26 cellular contexts compared by ENCODE assay signal in genomic region chr1:8570435-8570834, GRCh38.
DNase-seq lines count a peak whose midpoint lies in the region; ATAC-seq and TF ChIP-seq lines count a peak whose summit lies in the region.
"Had no signal": no experiment of that assay in that cellular context is flagged by ENCODE, and none has a peak within 500 bp of the region (broad histone marks: within the 10 kb centered on the region; RNA-seq: fewer than 3 reads in every experiment).

No MANE protein-coding gene starts in this region.

- H3K9me3 ChIP-seq in cardiac muscle cell (ENCODE audit: low read depth) (no peaks in the 10 kb centered on the region), endodermal cell (ENCODE audit: control insufficient read depth, low read length) (no peaks in the 10 kb centered on the region), neural cell (ENCODE audit: low read length) (no peaks in the 10 kb centered on the region)
- H3K9me3 ChIP-seq: MG63 had no signal

- no peaks in the 10 kb centered on the region for H3K9me3 Mint-ChIP-seq in endodermal cell
- no peaks in the 10 kb centered on the region for H3K9me3 Mint-ChIP-seq in activated T-cell treated with anti-CD3 and anti-CD28 coated beads, Interleukin-2, amount 50 U/mL, for 24 hours
- H3K9me3 Mint-ChIP-seq: activated naive CD4-positive, alpha-beta T cell treated with anti-CD3 and anti-CD28 coated beads, Interleukin-2, amount 10 ng/mL, durations not matched to agents 7 days and 5 days; effector memory CD8-positive, alpha-beta T cell; natural killer cell treated with Interleukin-12 subunit alpha and Interleukin-12 subunit beta and Interleukin-15 and Interleukin-18, amount 100 ng/mL, for 72 hours; stimulated activated memory B cell treated with anti-CD40 and anti-IgM and Interleukin-4, amounts not matched to agents 10 μg/mL and 1 μg/mL and 100 μg/mL, for 72 hours had no signal

- H3K4me2 ChIP-seq in neural cell (ENCODE audit: low read length): no peak overlapping the region

- H3K79me2 ChIP-seq in neural cell (replicated peaks; ENCODE audit: insufficient read depth, low read length): peaks cover 74% of the 10 kb centered on the region

- H3K9ac ChIP-seq in endodermal cell (ENCODE audit: extremely low read depth, low read length, poor library complexity, severe bottlenecking) (no peak overlapping the region), neural cell (ENCODE audit: low read length) (no peak overlapping the region)

- peaks cover 60% of the 10 kb centered on the region for H3K4me1 Mint-ChIP-seq in endodermal cell
- H3K4me1 Mint-ChIP-seq in activated T-cell treated with anti-CD3 and anti-CD28 coated beads, Interleukin-2, amount 50 U/mL, for 24 hours (ENCODE audit: low read depth): peaks cover 16% of the 10 kb centered on the region

- H3K27ac ChIP-seq in cardiac muscle cell: peak overlapping the region; percentile 81
- no peak overlapping the region for H3K27ac ChIP-seq in endodermal cell (ENCODE audit: low read depth, low read length)
- peak overlapping the region; percentile 35 for H3K27ac ChIP-seq in neural cell (ENCODE audit: low read length)
- H3K27ac ChIP-seq in urinary bladder (ENCODE audit: low read depth): peak overlapping the region; percentile 23

- H2AFZ ChIP-seq in neural cell (ENCODE audit: low read depth, low read length): no peak overlapping the region

- peak overlapping the region; percentile 72 for H3K27ac Mint-ChIP-seq in endodermal cell
- H3K27ac Mint-ChIP-seq in activated T-cell treated with anti-CD3 and anti-CD28 coated beads, Interleukin-2, amount 50 U/mL, for 24 hours: no peak overlapping the region
- H3K27ac Mint-ChIP-seq: activated naive CD4-positive, alpha-beta T cell treated with anti-CD3 and anti-CD28 coated beads, Interleukin-2, amount 10 ng/mL, durations not matched to agents 7 days and 5 days; B cell; effector memory CD8-positive, alpha-beta T cell; natural killer cell treated with Interleukin-12 subunit alpha and Interleukin-12 subunit beta and Interleukin-15 and Interleukin-18, amount 100 ng/mL, for 72 hours; stimulated activated memory B cell treated with anti-CD40 and anti-IgM and Interleukin-4, amounts not matched to agents 10 μg/mL and 1 μg/mL and 100 μg/mL, for 72 hours had no signal

- DNase-seq in cardiac muscle cell (ENCODE audit: low read depth in 1 of 2, low spot score in 1 of 2) (no peak), left cardiac atrium (no peak), endodermal cell (no peak), AG08396 (ENCODE audit: low spot score) (no peak)
- DNase-seq in activated T-cell treated with anti-CD3 and anti-CD28 coated beads, Interleukin-2, amount 50 U/mL, for 24 hours: no peak
- no peak for DNase-seq in stimulated activated CD4-positive, alpha-beta T cell treated with anti-CD3 and anti-CD28 coated beads, Interleukin-4, amount 100 ng/mL, for 1 hour
- DNase-seq: activated CD4-positive, alpha-beta T cell treated with anti-CD3 and anti-CD28 coated beads for 48 hours; activated naive CD4-positive, alpha-beta T cell treated with anti-CD3 and anti-CD28 coated beads, Interleukin-2, amount 10 ng/mL, durations not matched to agents 7 days and 5 days; DMS79; effector memory CD8-positive, alpha-beta T cell; left colon; MG63; midbrain; NCI-H1436; NCI-H2171 treated with DMSO at 0.1 percent for 48 hours; NCI-H774; posterior cingulate gyrus; SHP77; stimulated activated CD4-positive, alpha-beta T cell treated with anti-CD3 and anti-CD28 coated beads, Interleukin-1b, Interleukin-23, amount 100 ng/mL, for 48 hours; T-helper 1 cell had no signal

- no peak for TF ChIP-seq EP300 in neural cell (conservative IDR thresholded peaks at IDR 0.05; ENCODE audit: poor library complexity, severe bottlenecking)

- ATAC-seq in left cardiac atrium: no peak
- ATAC-seq: effector memory CD8-positive, alpha-beta T cell; left colon; natural killer cell treated with Interleukin-12 subunit alpha and Interleukin-12 subunit beta and Interleukin-15 and Interleukin-18, amount 100 ng/mL, for 72 hours; stimulated activated memory B cell treated with anti-CD40 and anti-IgM and Interleukin-4, amounts not matched to agents 10 μg/mL and 1 μg/mL and 100 μg/mL, for 72 hours had no signal

- H3K27me3 ChIP-seq in cardiac muscle cell (no peaks in the 10 kb centered on the region), endodermal cell (ENCODE audit: control insufficient read depth, insufficient read depth, low read length, poor library complexity, severe bottlenecking) (no peaks in the 10 kb centered on the region), neural cell (ENCODE audit: insufficient read depth, low read depth, low read length) (no peaks in the 10 kb centered on the region)
- H3K27me3 ChIP-seq: MG63 had no signal

- no peaks in the 10 kb centered on the region for H3F3A ChIP-seq in neural cell (ENCODE audit: insufficient read depth, low read length, poor library complexity, severe bottlenecking)

- no peak overlapping the region for H3K4me3 Mint-ChIP-seq in endodermal cell
- H3K4me3 Mint-ChIP-seq in activated T-cell treated with anti-CD3 and anti-CD28 coated beads, Interleukin-2, amount 50 U/mL, for 24 hours: no peak overlapping the region
- H3K4me3 Mint-ChIP-seq: activated naive CD4-positive, alpha-beta T cell treated with anti-CD3 and anti-CD28 coated beads, Interleukin-2, amount 10 ng/mL, durations not matched to agents 7 days and 5 days; B cell; effector memory CD8-positive, alpha-beta T cell; natural killer cell treated with Interleukin-12 subunit alpha and Interleukin-12 subunit beta and Interleukin-15 and Interleukin-18, amount 100 ng/mL, for 72 hours; stimulated activated memory B cell treated with anti-CD40 and anti-IgM and Interleukin-4, amounts not matched to agents 10 μg/mL and 1 μg/mL and 100 μg/mL, for 72 hours had no signal

- TF ChIP-seq RAD21 in neural cell (conservative IDR thresholded peaks at IDR 0.05): no peak

- H3K36me3 Mint-ChIP-seq in endodermal cell (ENCODE audit: low read depth): peaks cover 7% of the 10 kb centered on the region
- H3K36me3 Mint-ChIP-seq in activated T-cell treated with anti-CD3 and anti-CD28 coated beads, Interleukin-2, amount 50 U/mL, for 24 hours (ENCODE audit: low read depth): no peaks in the 10 kb centered on the region
- H3K36me3 Mint-ChIP-seq: natural killer cell treated with Interleukin-12 subunit alpha and Interleukin-12 subunit beta and Interleukin-15 and Interleukin-18, amount 100 ng/mL, for 72 hours; stimulated activated memory B cell treated with anti-CD40 and anti-IgM and Interleukin-4, amounts not matched to agents 10 μg/mL and 1 μg/mL and 100 μg/mL, for 72 hours had no signal

- TF ChIP-seq CTCF in cardiac muscle cell (IDR thresholded peaks at IDR 0.05; ENCODE audit: low read depth, low read length): no peak
- no peak for TF ChIP-seq CTCF in endodermal cell (conservative IDR thresholded peaks at IDR 0.05)
- TF ChIP-seq CTCF in neural cell (IDR thresholded peaks at IDR 0.05; ENCODE audit: poor library complexity, severe bottlenecking): no peak

- H3K36me3 ChIP-seq in cardiac muscle cell: no peaks in the 10 kb centered on the region
- peaks cover 17% of the 10 kb centered on the region for H3K36me3 ChIP-seq in endodermal cell (ENCODE audit: control insufficient read depth, insufficient read depth, low read length)
- no peaks in the 10 kb centered on the region for H3K36me3 ChIP-seq in neural cell (ENCODE audit: insufficient read depth, low read length)
- H3K36me3 ChIP-seq in urinary bladder (ENCODE audit: insufficient read depth): no peaks in the 10 kb centered on the region
- H3K36me3 ChIP-seq: MG63 had no signal

- H3K4me3 ChIP-seq in cardiac muscle cell (no peak overlapping the region), endodermal cell (ENCODE audit: low read length) (no peak overlapping the region), neural cell (ENCODE audit: low read length) (no peak overlapping the region), urinary bladder (ENCODE audit: low read depth, low read length) (no peak overlapping the region)
- H3K4me3 ChIP-seq: K562, MG63 had no signal

- no peaks in the 10 kb centered on the region for H3K27me3 Mint-ChIP-seq in endodermal cell (ENCODE audit: insufficient read depth)
- H3K27me3 Mint-ChIP-seq in activated T-cell treated with anti-CD3 and anti-CD28 coated beads, Interleukin-2, amount 50 U/mL, for 24 hours: no peaks in the 10 kb centered on the region
- H3K27me3 Mint-ChIP-seq: activated naive CD4-positive, alpha-beta T cell treated with anti-CD3 and anti-CD28 coated beads, Interleukin-2, amount 10 ng/mL, durations not matched to agents 7 days and 5 days; B cell; effector memory CD8-positive, alpha-beta T cell; natural killer cell treated with Interleukin-12 subunit alpha and Interleukin-12 subunit beta and Interleukin-15 and Interleukin-18, amount 100 ng/mL, for 72 hours; stimulated activated memory B cell treated with anti-CD40 and anti-IgM and Interleukin-4, amounts not matched to agents 10 μg/mL and 1 μg/mL and 100 μg/mL, for 72 hours had no signal

- peaks cover 38% of the 10 kb centered on the region for H3K4me1 ChIP-seq in cardiac muscle cell (ENCODE audit: low read depth)
- peaks cover 19% of the 10 kb centered on the region for H3K4me1 ChIP-seq in endodermal cell (ENCODE audit: control insufficient read depth, insufficient read depth, low read length)
- H3K4me1 ChIP-seq in urinary bladder (ENCODE audit: insufficient read depth): peaks cover 2% of the 10 kb centered on the region

- no peaks in the 10 kb centered on the region for H3K9me2 ChIP-seq in neural cell (ENCODE audit: insufficient read depth, low read length)

- intact Hi-C loops in left cardiac atrium (cut with DNase I): no loop called here

- WGBS in endodermal cell (ENCODE audit: insufficient coverage in 1 of 2, insufficient read length in 1 of 2), 2 experiments: 92 to 100% methylated on average over 2 to 4 of the region's 4 CpGs
- WGBS in urinary bladder: 55% methylated on average over 4 of the region's 4 CpGs

- no peaks in the 10 kb centered on the region for H4K20me1 ChIP-seq in neural cell (ENCODE audit: insufficient read depth)

TF ChIP-seq in neural cell, 6 proteins besides CTCF, POLR2A, EP300 and RAD21 (continues in another document):
- TF ChIP-seq SMC3 (conservative IDR thresholded peaks at IDR 0.05; ENCODE audit: poor library complexity) (no peak), TAF1 (IDR thresholded peaks at IDR 0.05; ENCODE audit: low read depth) (no peak)
